20 cellular contexts compared by ENCODE assay signal in genomic region chr3:155682437-155682836, GRCh38.
"Had no signal": no experiment of that assay in that cellular context is flagged by ENCODE, and none has a peak within 500 bp of the region (broad histone marks: within the 10 kb centered on the region; RNA-seq: fewer than 3 reads in every experiment).

No MANE protein-coding gene starts in this region.

- H3K27ac ChIP-seq: body of pancreas, epithelial cell of prostate, neutrophil, pancreas, right lobe of liver, testis had no signal

- H3K27ac Mint-ChIP-seq: activated naive CD4-positive, alpha-beta T cell treated with anti-CD3 and anti-CD28 coated beads for 36 hours; endodermal cell; type B pancreatic cell had no signal

- H3K27me3 ChIP-seq: body of pancreas, neutrophil, pancreas, right lobe of liver, testis had no signal

- H3K4me3 Mint-ChIP-seq: activated naive CD4-positive, alpha-beta T cell treated with anti-CD3 and anti-CD28 coated beads for 36 hours; activated T-cell treated with anti-CD3 and anti-CD28 coated beads, Interleukin-2, amount 50 U/mL, for 4 hours; endodermal cell; type B pancreatic cell had no signal

- H3K4me1 ChIP-seq: body of pancreas, pancreas, right lobe of liver, testis had no signal

- H3K36me3 Mint-ChIP-seq: type B pancreatic cell had no signal

- ATAC-seq: activated T-cell treated with anti-CD3 and anti-CD28 coated beads, Interleukin-2, amount 50 U/mL, for 4 hours; body of pancreas; left lobe of liver; right lobe of liver had no signal

- H3K4me3 ChIP-seq: body of pancreas, lung, pancreas, right lobe of liver, testis had no signal

- DNase-seq: activated CD4-positive, alpha-beta T cell treated with anti-CD3 and anti-CD28 coated beads, Interleukin-2, amount 50 U/mL, for 1 hour; activated CD8-positive, alpha-beta memory T cell treated with anti-CD3 and anti-CD28 coated beads, Interleukin-2, amount 50 U/mL, for 4 hours; activated naive CD4-positive, alpha-beta T cell treated with anti-CD3 and anti-CD28 coated beads for 36 hours; activated T-cell treated with anti-CD3 and anti-CD28 coated beads, Interleukin-2, amount 50 U/mL, for 4 hours; body of pancreas; caudate nucleus; endodermal cell; foreskin melanocyte; head of caudate nucleus; midbrain; pancreas; right lobe of liver; stimulated activated CD4-positive, alpha-beta T cell treated with anti-CD3 and anti-CD28 coated beads, Interleukin-15, amount 100 ng/mL, for 24 hours; stimulated activated CD4-positive, alpha-beta T cell treated with anti-CD3 and anti-CD28 coated beads, Interleukin-2, amount 100 ng/mL, for 48 hours; testis had no signal

- H3K9me3 Mint-ChIP-seq: activated naive CD4-positive, alpha-beta T cell treated with anti-CD3 and anti-CD28 coated beads for 36 hours; activated T-cell treated with anti-CD3 and anti-CD28 coated beads, Interleukin-2, amount 50 U/mL, for 4 hours; endodermal cell; type B pancreatic cell had no signal

- H3K9me3 ChIP-seq: body of pancreas, neutrophil, pancreas, right lobe of liver, testis had no signal

- H3K36me3 ChIP-seq: neutrophil, pancreas, right lobe of liver had no signal
